In the genomic region with DNA sequence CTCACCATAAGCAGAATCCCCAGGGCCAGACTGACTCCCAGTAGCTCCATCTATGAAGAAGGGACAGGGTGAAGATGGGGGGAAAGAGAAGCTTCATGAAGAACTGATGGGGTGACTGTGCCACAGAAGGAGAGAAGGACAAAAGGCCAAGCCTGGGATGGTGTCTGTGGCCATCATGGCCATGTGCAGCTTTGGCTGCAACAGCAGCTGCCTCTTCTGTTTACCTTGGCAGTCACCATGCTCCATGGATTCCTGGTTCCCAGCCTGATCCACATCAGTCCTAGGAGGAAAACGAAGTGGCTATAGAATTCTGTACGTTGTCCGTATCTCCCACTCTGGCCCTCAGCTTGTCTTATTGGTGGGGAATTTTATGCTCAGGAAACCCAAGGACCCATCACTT, we compare ENCODE assay signal across 18 cellular contexts. TPM values are rescaled to one million over a fixed set of nuclear protein-coding genes. Genes with fewer than 3 reads are reported as not detected.
"Had no signal": no experiment of that assay in that cellular context is flagged by ENCODE, and none has a peak within 500 bp of the region (broad histone marks: within the 10 kb centered on the region; RNA-seq: fewer than 3 reads in every experiment).

No MANE protein-coding gene starts in this region.

- ATAC-seq: activated naive CD8-positive, alpha-beta T cell treated with anti-CD3 and anti-CD28 coated beads, Interleukin-2, amount 50 U/mL, for 24 hours; effector memory CD8-positive, alpha-beta T cell; gastroesophageal sphincter; heart right ventricle; left colon had no signal

- H3K9me3 Mint-ChIP-seq: activated naive CD8-positive, alpha-beta T cell treated with anti-CD3 and anti-CD28 coated beads, Interleukin-2, amount 50 U/mL, for 24 hours; effector memory CD8-positive, alpha-beta T cell; stimulated activated naive CD8-positive, alpha-beta T cell treated with anti-CD3 and anti-CD28 coated beads, Interleukin-15, Interleukin-2, amounts not matched to agents 100 ng/mL and 50 ng/mL, for 24 hours had no signal

- H3K27me3 Mint-ChIP-seq: activated naive CD8-positive, alpha-beta T cell treated with anti-CD3 and anti-CD28 coated beads, Interleukin-2, amount 50 U/mL, for 24 hours; stimulated activated naive CD8-positive, alpha-beta T cell treated with anti-CD3 and anti-CD28 coated beads, Interleukin-15, Interleukin-2, amounts not matched to agents 100 ng/mL and 50 ng/mL, for 24 hours had no signal

- DNase-seq: activated CD4-positive, alpha-beta T cell treated with anti-CD3 and anti-CD28 coated beads, Interleukin-2, amount 50 U/mL, for 1 hour; activated CD4-positive, CD25-positive, alpha-beta regulatory T cell; activated CD8-positive, alpha-beta memory T cell treated with anti-CD3 and anti-CD28 coated beads for 24 hours; activated naive CD4-positive, alpha-beta T cell; activated naive CD8-positive, alpha-beta T cell treated with anti-CD3 and anti-CD28 coated beads, Interleukin-2, amount 50 U/mL, for 24 hours; dermis blood vessel endothelial cell; effector memory CD8-positive, alpha-beta T cell; heart right ventricle; left colon; midbrain; pancreas; sigmoid colon; spleen had no signal

- H3K27ac Mint-ChIP-seq: activated naive CD8-positive, alpha-beta T cell treated with anti-CD3 and anti-CD28 coated beads, Interleukin-2, amount 50 U/mL, for 24 hours; effector memory CD8-positive, alpha-beta T cell; stimulated activated naive CD8-positive, alpha-beta T cell treated with anti-CD3 and anti-CD28 coated beads, Interleukin-15, Interleukin-2, amounts not matched to agents 100 ng/mL and 50 ng/mL, for 24 hours had no signal

- H3K4me3 Mint-ChIP-seq: activated naive CD8-positive, alpha-beta T cell treated with anti-CD3 and anti-CD28 coated beads, Interleukin-2, amount 50 U/mL, for 24 hours; effector memory CD8-positive, alpha-beta T cell; stimulated activated naive CD8-positive, alpha-beta T cell treated with anti-CD3 and anti-CD28 coated beads, Interleukin-15, Interleukin-2, amounts not matched to agents 100 ng/mL and 50 ng/mL, for 24 hours had no signal

RNA-seq across cellular contexts. Expression of gene TNFAIP8L2, which starts 22.1 kb away (rescaled TPM):
- total RNA-seq: dermis blood vessel endothelial cell, fibroblast of lung had no signal

RNA-seq across cellular contexts. Expression of gene TMOD4, which starts 41.4 kb away (rescaled TPM):
- total RNA-seq: cerebellum, dermis blood vessel endothelial cell, fibroblast of lung, suprapubic skin had no signal
